Comparison of ENCODE assay signal across 8 cellular contexts in the genomic region with DNA sequence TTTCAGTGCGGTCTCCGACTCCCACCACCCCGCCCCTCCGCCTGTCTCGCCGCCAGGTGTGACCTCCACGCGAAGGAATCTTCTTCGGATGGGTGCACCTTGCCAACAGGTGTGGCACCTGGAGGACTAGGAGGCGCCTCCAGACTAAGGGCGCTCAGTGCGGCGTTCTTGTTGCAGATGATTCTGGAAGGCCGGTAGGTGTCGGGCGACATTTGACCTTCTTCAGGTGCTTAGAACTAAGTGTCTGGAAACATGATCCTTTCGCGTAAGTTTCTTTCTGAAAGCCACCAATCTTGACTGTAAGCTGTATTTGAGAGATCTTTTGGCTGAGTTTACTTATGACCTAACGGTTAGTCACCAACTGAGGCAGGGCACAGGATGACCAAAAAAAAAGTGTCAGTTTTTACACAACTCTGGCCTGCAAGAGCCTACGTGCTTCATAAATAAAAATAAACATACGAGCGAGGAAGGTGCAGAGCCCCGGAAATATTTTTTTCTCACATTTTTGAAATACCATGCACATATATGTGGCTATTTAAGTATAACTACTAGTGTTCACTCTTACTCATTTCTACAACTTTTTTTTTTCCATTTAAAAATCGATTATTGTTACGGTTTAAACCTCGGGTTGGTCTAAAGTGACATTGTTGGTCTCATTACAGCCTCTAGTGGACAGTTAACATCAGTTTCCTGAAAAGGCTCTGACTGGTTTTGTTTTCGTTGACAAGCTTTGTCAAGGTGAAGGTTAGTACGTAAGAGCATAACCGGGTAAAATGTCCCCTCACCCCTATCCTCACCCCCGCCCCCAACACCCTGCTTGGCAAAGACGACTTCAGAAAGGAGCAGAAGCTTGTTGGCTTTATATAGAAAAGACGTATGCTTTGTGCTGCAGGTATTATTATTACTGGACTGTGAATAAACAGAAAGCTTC. TPM values are rescaled to one million over a fixed set of nuclear protein-coding genes. Genes with fewer than 3 reads are reported as not detected.
DNase-seq lines count a peak whose midpoint lies in the region; ATAC-seq and TF ChIP-seq lines count a peak whose summit lies in the region.

No MANE protein-coding gene starts in this region.

- peaks cover 65% of the 10 kb centered on the region for H3K4me1 Mint-ChIP-seq in chondrocyte (ENCODE audit: low read depth)

- no peaks in the 10 kb centered on the region for H3K36me3 Mint-ChIP-seq in chondrocyte (ENCODE audit: low read depth)

- H3K27me3 Mint-ChIP-seq in chondrocyte (ENCODE audit: low read depth) = no peaks in the 10 kb centered on the region

- TF ChIP-seq CTCF in chondrocyte (IDR thresholded peaks at IDR 0.05) = peak; percentile 90

- H3K4me3 Mint-ChIP-seq in chondrocyte (ENCODE audit: unreplicated experiment) = peak overlapping the region; percentile 89

- H3K27ac Mint-ChIP-seq in chondrocyte (ENCODE audit: unreplicated experiment) = peak overlapping the region; percentile 98

- intact Hi-C loops in left colon (cut with DNase I, micrococcal nuclease) = no loop called here

- no peaks in the 10 kb centered on the region for H3K9me3 Mint-ChIP-seq in chondrocyte (ENCODE audit: low read depth)

- peak; percentile 39 to 67 (median 63) for DNase-seq in NCI-H1417 (lab: John Stamatoyannopoulos, UW)
- no peak for DNase-seq in NCI-H1417 treated with DMSO at 0.1 percent for 48 hours (lab: John Stamatoyannopoulos, UW)
- DNase-seq in NCI-H2029 (lab: John Stamatoyannopoulos, UW) = peak; percentile 56
- DNase-seq in activated CD4-positive, CD25-positive, alpha-beta regulatory T cell treated with anti-CD3 and anti-CD28 coated beads, Interleukin-2, amount 50 U/mL, for 16 hours (ENCODE audit: low read depth, low spot score) = peak; percentile 51
- no peak for DNase-seq in chondrocyte (ENCODE audit: low spot score)
- peak; percentile 73 to 79 for DNase-seq in left colon
- DNase-seq in stimulated activated CD4-positive, alpha-beta T cell treated with anti-CD3 and anti-CD28 coated beads, Interleukin-4, amount 100 ng/mL, for 48 hours (ENCODE audit: low read depth in 2 of 2) = peak; percentile 22 to 28

- peak; percentile 29 for ATAC-seq in HG02588 (IDR thresholded peaks at IDR 0.05; ENCODE audit: unreplicated experiment)
- ATAC-seq in left colon = peak; percentile 32

RNA-seq across cellular contexts. Expression of gene ATXN1, which starts 1.6 kb away (rescaled TPM):
- total RNA-seq in chondrocyte = 59.6 to 65.0 TPM (median 64.5 TPM) in 3 replicates
- 10 to 100 TPM; 26.9 to 55.1 TPM for total RNA-seq in left colon

Comparison
In these comparisons a context has a peak if more than half of its experiments do, and no peak if none do; other contexts are left out.
1. DNase-seq: peak in NCI-H1417 (3 of 3), NCI-H2029 (single experiment), activated CD4-positive, CD25-positive, alpha-beta regulatory T cell treated with anti-CD3 and anti-CD28 coated beads, Interleukin-2, amount 50 U/mL, for 16 hours (single experiment), left colon (2 of 2) and stimulated activated CD4-positive, alpha-beta T cell treated with anti-CD3 and anti-CD28 coated beads, Interleukin-4, amount 100 ng/mL, for 48 hours (2 of 2); none in NCI-H1417 treated with DMSO at 0.1 percent for 48 hours (single experiment) and chondrocyte (single experiment).